In the genomic region with DNA sequence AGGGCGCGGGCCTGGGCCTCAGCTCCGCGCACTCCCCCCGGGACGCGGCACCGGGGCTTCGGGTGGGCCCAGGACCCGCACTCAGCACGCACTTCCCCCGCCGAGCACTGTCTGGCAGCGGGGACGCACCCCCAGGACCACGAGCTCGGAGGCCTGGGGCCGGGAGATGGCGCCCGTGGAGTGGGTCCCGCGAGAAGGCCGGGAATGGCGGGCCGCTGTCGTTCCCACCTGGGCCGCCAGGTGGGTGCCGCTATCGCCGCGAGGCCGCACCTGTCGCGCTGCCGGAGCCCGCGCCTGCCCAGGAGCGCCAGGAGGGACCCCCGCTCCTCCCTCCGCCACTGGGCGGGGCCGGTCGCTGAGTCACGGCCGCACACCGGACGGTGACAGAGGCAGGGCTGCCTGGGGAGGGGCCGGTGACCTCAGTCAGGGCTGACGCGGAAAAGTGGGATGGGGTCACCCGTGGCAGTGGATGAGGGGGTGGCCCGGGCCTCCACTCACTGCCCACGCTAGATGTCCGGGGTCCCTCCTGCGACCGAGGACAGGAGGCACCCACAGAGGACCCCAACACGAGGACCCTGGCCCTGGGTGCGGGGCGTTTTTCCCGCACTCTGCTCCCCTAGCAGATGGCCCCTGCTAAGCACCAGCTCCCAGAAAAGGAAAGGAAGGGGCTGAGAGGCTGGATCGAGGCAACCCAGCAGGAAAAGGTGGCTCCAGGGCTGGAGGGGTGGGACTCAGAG, we compare ENCODE assay signal across 8 cellular contexts. TPM values are rescaled to one million over a fixed set of nuclear protein-coding genes. Genes with fewer than 3 reads are reported as not detected.
DNase-seq lines count a peak whose midpoint lies in the region; ATAC-seq and TF ChIP-seq lines count a peak whose summit lies in the region.

No MANE protein-coding gene starts in this region.

- H3K4me1 ChIP-seq in heart left ventricle, result peaks cover 8 to 62% (median 46%) of the 10 kb centered on the region in 12 donors
- peaks cover 30 to 43% of the 10 kb centered on the region in 2 donors for H3K4me1 ChIP-seq in gastrocnemius medialis

- intact Hi-C loops in heart left ventricle (cut with DNase I), result loop anchor here in 6 of 10 donors (5.0 to 10.0 kb wide), 5 partner anchors 33 to 345 kb away; partner anchors contain the start of genes FAAP100 (in 4 of the 6), BAHCC1 (in 1 of the 6) and P4HB (in 1 of the 6)
- intact Hi-C loops in gastrocnemius medialis (cut with DNase I; ENCODE audit: low total_unique reads), result no loop called here

- DNase-seq in NCI-H345 (lab: John Stamatoyannopoulos, UW) (peak; percentile 80), heart left ventricle (peak in 3 of 5 donors; percentile 30 to 75 (median 54)), gastrocnemius medialis (no peak)
- DNase-seq in activated effector memory CD4-positive, alpha-beta T cell treated with Interleukin-2 at 50 U/mL for 16 hours, result peak; percentile 63

- no peak for TF ChIP-seq POLR2A in heart left ventricle (IDR thresholded peaks at IDR 0.05)
- TF ChIP-seq POLR2A in gastrocnemius medialis (IDR thresholded peaks at IDR 0.05), result no peak

- H3K4me3 ChIP-seq in heart left ventricle, result peak overlapping the region; percentile 29 to 64 (median 52)
- peak overlapping the region; percentile 32 to 54 (median 41) for H3K4me3 ChIP-seq in gastrocnemius medialis

- ATAC-seq in heart left ventricle (peak in 2 of 4 donors; percentile 2 to 3), gastrocnemius medialis (no peak), HG03025 (IDR thresholded peaks at IDR 0.05; ENCODE audit: low FRiP score, unreplicated experiment) (no peak), HG02642 (IDR thresholded peaks at IDR 0.05; ENCODE audit: poor library complexity, unreplicated experiment) (no peak), HG03520 (IDR thresholded peaks at IDR 0.05; ENCODE audit: unreplicated experiment) (no peak)

- no peaks in the 10 kb centered on the region for H3K9me3 ChIP-seq in heart left ventricle
- H3K9me3 ChIP-seq in gastrocnemius medialis, result no peaks in the 10 kb centered on the region

- peak; percentile 77 for TF ChIP-seq CTCF in GM12874 (IDR thresholded peaks at IDR 0.05; ENCODE audit: insufficient read depth, low read depth, low read length)
- peak in 9 of 12 donors; percentile 27 to 48 (median 36) for TF ChIP-seq CTCF in heart left ventricle (IDR thresholded peaks at IDR 0.05)
- TF ChIP-seq CTCF in gastrocnemius medialis (IDR thresholded peaks at IDR 0.05 in 4 of 5, conservative IDR thresholded peaks at IDR 0.05 in 1 of 5), result peak in 4 of 5 experiments; percentile 20 to 49 (median 30)

- H3K27me3 ChIP-seq in heart left ventricle, result peaks cover 0 to 15% (median 6%) of the 10 kb centered on the region in 9 donors
- peaks cover 14 to 35% (median 21%) of the 10 kb centered on the region in 3 donors for H3K27me3 ChIP-seq in gastrocnemius medialis

- H3K36me3 ChIP-seq in heart left ventricle, result no peaks in the 10 kb centered on the region
- no peaks in the 10 kb centered on the region for H3K36me3 ChIP-seq in gastrocnemius medialis

- 5 to 15% (median 11%) methylated on average over 33 to 61 of the region's 61 CpGs for WGBS in heart left ventricle, 4 donors

- H3K27ac ChIP-seq in heart left ventricle (peak overlapping the region in 6 of 12 donors; percentile 35 to 100 (median 78)), gastrocnemius medialis (no peak overlapping the region)

- in situ Hi-C loops in gastrocnemius medialis (cut with MboI; ENCODE audit: low sequenced_read_pairs in 4 of 4), result no loop called here

RNA-seq across cellular contexts. Expression of gene ACTG1, which starts 6.9 kb away (rescaled TPM):
- total RNA-seq in heart left ventricle (1,000 to 10,000 TPM in 2 of 9 donors, 100 to 1,000 TPM in 7; 335 to 1,653 (median 423) TPM), gastrocnemius medialis (100 to 1,000 TPM; 322 to 934 (median 415) TPM)
- 1,000 to 10,000 TPM in 1 of 2 donors, 100 to 1,000 TPM in 1; 149 to 1,468 TPM for polyA plus RNA-seq in heart left ventricle

RNA-seq across cellular contexts. Expression of gene FSCN2, which starts 8.7 kb away (rescaled TPM):
- total RNA-seq in heart left ventricle, result under 1 TPM in 6 of 9 donors, not detected in 3; 0.22 to 0.72 (median 0.45) TPM
- polyA plus RNA-seq in heart left ventricle, result under 1 TPM; 0.28 to 0.42 TPM
- under 1 TPM in 2 of 4 donors, not detected in 2; 0.20 to 0.46 TPM for total RNA-seq in gastrocnemius medialis

RNA-seq across cellular contexts. Expression of gene FAAP100, which starts 32.7 kb away (rescaled TPM):
- total RNA-seq in heart left ventricle (10 to 100 TPM; 10.1 to 21.6 (median 13.5) TPM), gastrocnemius medialis (10 to 100 TPM; 14.4 to 27.9 (median 15.6) TPM)
- polyA plus RNA-seq in heart left ventricle, result 10 to 100 TPM; 17.0 to 18.7 TPM

Comparison
In these comparisons a context has a peak if more than half of its experiments do, and no peak if none do; other contexts are left out.
1. DNase-seq: peak in NCI-H345 (single experiment), activated effector memory CD4-positive, alpha-beta T cell treated with Interleukin-2 at 50 U/mL for 16 hours (single experiment) and heart left ventricle (3 of 5); none in gastrocnemius medialis (0 of 2).
2. Peak in every context shown above with its lines, with median percentiles within 50 percentile points of each other: CTCF ChIP-seq.